Comparison of ENCODE assay signal across 12 cellular contexts in genomic region chr10:32951111-32951510, GRCh38. TPM values are rescaled to one million over a fixed set of nuclear protein-coding genes. Genes with fewer than 3 reads are reported as not detected.
A peak's percentile ranks its signal among the peaks of the same experiment; 100 is the strongest.
DNase-seq lines count a peak whose midpoint lies in the region; ATAC-seq and TF ChIP-seq lines count a peak whose summit lies in the region.
"Had no signal": no experiment of that assay in that cellular context is flagged by ENCODE, and none has a peak within 500 bp of the region (broad histone marks: within the 10 kb centered on the region; RNA-seq: fewer than 3 reads in every experiment).

No MANE protein-coding gene starts in this region.

- peaks cover 9% of the 10 kb centered on the region for H3K36me3 ChIP-seq in ACC112 (ENCODE audit: insufficient read depth, low read length)
- no peaks in the 10 kb centered on the region for H3K36me3 ChIP-seq in HEK293 (ENCODE audit: control insufficient read depth in 2 of 2, insufficient read depth in 1 of 2, low read length in 2 of 2)

- peak overlapping the region; percentile 96 for H3K4me3 ChIP-seq in ACC112 (ENCODE audit: low read depth, low read length)
- peak overlapping the region; percentile 23 for H3K4me3 ChIP-seq in HEK293 (ENCODE audit: low read depth, low read length)
- H3K4me3 ChIP-seq: testis had no signal

- H3K9me3 Mint-ChIP-seq in activated naive CD8-positive, alpha-beta T cell treated with anti-CD3 and anti-CD28 coated beads for 36 hours, result no peaks in the 10 kb centered on the region
- H3K9me3 Mint-ChIP-seq in immature natural killer cell, result no peaks in the 10 kb centered on the region

- POLR2A ChIA-PET in HEK293 (lab: Yijun Ruan, JAX), result interaction anchor here (0.6 to 7.2 kb wide), 2 partner anchors 8 to 30 kb away, joined by 3 to 44 read pairs; no protein-coding TSS in a partner anchor

- H3K36me3 Mint-ChIP-seq in activated naive CD8-positive, alpha-beta T cell treated with anti-CD3 and anti-CD28 coated beads for 36 hours, result peaks cover 16% of the 10 kb centered on the region
- no peaks in the 10 kb centered on the region for H3K36me3 Mint-ChIP-seq in immature natural killer cell

- no peak for TF ChIP-seq CTCF in HEK293 (tag by site-specific recombination; IDR thresholded peaks at IDR 0.05)

- H3K27me3 ChIP-seq in ACC112 (ENCODE audit: insufficient read depth, low read length), result no peaks in the 10 kb centered on the region
- H3K27me3 ChIP-seq: testis had no signal

- no peak overlapping the region for H2AFZ ChIP-seq in ACC112 (ENCODE audit: low read length, unreplicated experiment)

- H3K27ac ChIP-seq in ACC112 (ENCODE audit: low read depth, low read length) (peak overlapping the region; percentile 20), HEK293 (ENCODE audit: extremely low read depth, low read depth, low read length) (peak overlapping the region; percentile 35)
- H3K27ac ChIP-seq: testis had no signal

- ATAC-seq in GM18511 (IDR thresholded peaks at IDR 0.05; ENCODE audit: unreplicated experiment), result no peak
- ATAC-seq: Right ventricle myocardium inferior had no signal

- H3K27ac Mint-ChIP-seq in activated naive CD8-positive, alpha-beta T cell treated with anti-CD3 and anti-CD28 coated beads for 36 hours, result peak overlapping the region; percentile 21
- H3K27ac Mint-ChIP-seq in immature natural killer cell, result peak overlapping the region in 5 of 6 donors; percentile 23 to 91 (median 78)

- H3K9me3 ChIP-seq in HEK293 (ENCODE audit: control insufficient read depth, insufficient read depth, low read depth, low read length), result no peaks in the 10 kb centered on the region
- H3K9me3 ChIP-seq: testis had no signal

- H3K4me3 Mint-ChIP-seq in activated naive CD8-positive, alpha-beta T cell treated with anti-CD3 and anti-CD28 coated beads for 36 hours, result no peak overlapping the region
- peak overlapping the region; percentile 53 to 86 (median 59) for H3K4me3 Mint-ChIP-seq in immature natural killer cell

- H3K27me3 Mint-ChIP-seq in activated naive CD8-positive, alpha-beta T cell treated with anti-CD3 and anti-CD28 coated beads for 36 hours, result no peaks in the 10 kb centered on the region
- peaks cover 0 to 4% (median 3%) of the 10 kb centered on the region in 3 donors for H3K27me3 Mint-ChIP-seq in immature natural killer cell (ENCODE audit: low read depth in 3 of 3)

- peaks cover 73% of the 10 kb centered on the region for H3K4me1 ChIP-seq in ACC112 (ENCODE audit: control insufficient read depth, insufficient read depth, low read length, unreplicated experiment)
- peaks cover 33% of the 10 kb centered on the region for H3K4me1 ChIP-seq in HEK293 (ENCODE audit: control insufficient read depth, insufficient read depth, low read length)

- peaks cover 99% of the 10 kb centered on the region for H3K79me2 ChIP-seq in ACC112 (ENCODE audit: control insufficient read depth, insufficient read depth, low read length, unreplicated experiment)

- CTCF ChIA-PET in HEK293 (lab: Yijun Ruan, JAX), result interaction anchor here (0.8 kb wide), 1 partner anchor 28 kb away, joined by 3 read pairs; no protein-coding TSS in a partner anchor

- peaks cover 57% of the 10 kb centered on the region for H3K4me1 Mint-ChIP-seq in activated naive CD8-positive, alpha-beta T cell treated with anti-CD3 and anti-CD28 coated beads for 36 hours
- peaks cover 94 to 99% of the 10 kb centered on the region in 2 donors for H3K4me1 Mint-ChIP-seq in immature natural killer cell

- no peak for DNase-seq in activated naive CD8-positive, alpha-beta T cell treated with anti-CD3 and anti-CD28 coated beads for 36 hours
- no peak for DNase-seq in immature natural killer cell
- DNase-seq in DMS53 (lab: John Stamatoyannopoulos, UW), result no peak
- DNase-seq in NCI-H2171 treated with DMSO at 0.1 percent for 48 hours (lab: John Stamatoyannopoulos, UW), result no peak
- no peak for DNase-seq in HuH-7 (ENCODE audit: low spot score)
- DNase-seq: activated CD4-positive, alpha-beta T cell treated with anti-CD3 and anti-CD28 coated beads for 4 hours; hypothalamus; testis had no signal

TF ChIP-seq in HEK293, 187 proteins besides CTCF, POLR2A, EP300 and RAD21 (continues in another document):
- TF ChIP-seq REST (tag by site-specific recombination; IDR thresholded peaks at IDR 0.05) (no peak), ZNF174 (tag by site-specific recombination; IDR thresholded peaks at IDR 0.05) (no peak), ZBTB20 (tag by site-specific recombination; IDR thresholded peaks at IDR 0.05) (no peak), SCRT2 (tag by site-specific recombination; IDR thresholded peaks at IDR 0.05) (no peak), ZNF366 (tag by site-specific recombination; conservative IDR thresholded peaks at IDR 0.05) (peak; percentile 3; the same call in 1 of the 2 replicates), ZNF16 (tag by site-specific recombination; IDR thresholded peaks at IDR 0.05; ENCODE audit: low read depth) (no peak), PRDM6 (tag by site-specific recombination; IDR thresholded peaks at IDR 0.05) (peak; percentile 63), ATF2 (tag by site-specific recombination; IDR thresholded peaks at IDR 0.05; ENCODE audit: low read depth) (0 out of 2 replicates have a peak, but pooled peaks have one; percentile 18), ZNF112 (tag by site-specific recombination; IDR thresholded peaks at IDR 0.05) (no peak), KLF9 (tag by site-specific recombination; IDR thresholded peaks at IDR 0.05; ENCODE audit: low read depth) (no peak), ZNF394 (tag by site-specific recombination; IDR thresholded peaks at IDR 0.05; ENCODE audit: borderline replicate concordance) (no peak), ZNF610 (tag by site-specific recombination; IDR thresholded peaks at IDR 0.05; ENCODE audit: borderline replicate concordance) (no peak), ZNF629 (tag by site-specific recombination; IDR thresholded peaks at IDR 0.05) (peak; percentile 57), ZNF362 (tag by site-specific recombination; IDR thresholded peaks at IDR 0.05) (peak; percentile 98), GLIS2 (tag by site-specific recombination; IDR thresholded peaks at IDR 0.05) (no peak), ZNF585B (tag by site-specific recombination; IDR thresholded peaks at IDR 0.05) (no peak)

RNA-seq across cellular contexts. Expression of gene ITGB1, which starts 6.9 kb away (rescaled TPM):
- 10 to 100 TPM; 43.2 to 48.9 TPM for total RNA-seq in activated naive CD8-positive, alpha-beta T cell treated with anti-CD3 and anti-CD28 coated beads for 36 hours
- polyA plus RNA-seq in immature natural killer cell, result 100 to 1,000 TPM; 241 to 320 (median 276) TPM
